23 cellular contexts compared by ENCODE assay signal in genomic region chr2:213202006-213202405, GRCh38. TPM values are rescaled to one million over a fixed set of nuclear protein-coding genes. Genes with fewer than 3 reads are reported as not detected.
DNase-seq lines count a peak whose midpoint lies in the region; ATAC-seq and TF ChIP-seq lines count a peak whose summit lies in the region.
"Had no signal": no experiment of that assay in that cellular context is flagged by ENCODE, and none has a peak within 500 bp of the region (broad histone marks: within the 10 kb centered on the region; RNA-seq: fewer than 3 reads in every experiment).

No MANE protein-coding gene starts in this region.

- TF ChIP-seq CTCF in thyroid gland (IDR thresholded peaks at IDR 0.05) = no peak

- H3K36me3 ChIP-seq in thyroid gland = no peaks in the 10 kb centered on the region
- no peaks in the 10 kb centered on the region for H3K36me3 ChIP-seq in aorta (ENCODE audit: control insufficient read depth in 1 of 2, insufficient read depth in 2 of 2, low read length in 1 of 2)
- H3K36me3 ChIP-seq: neural progenitor cell, transverse colon had no signal

- ATAC-seq in aorta (ENCODE audit: low FRiP score) = no peak
- ATAC-seq in HG03175 (IDR thresholded peaks at IDR 0.05; ENCODE audit: unreplicated experiment) = no peak
- ATAC-seq: activated CD8-positive, alpha-beta T cell treated with anti-CD3 and anti-CD28 coated beads, Interleukin-2, amount 10 ng/mL, durations not matched to agents 7 days and 5 days; stimulated activated memory B cell treated with anti-CD40 and anti-IgM and Interleukin-4, amounts not matched to agents 10 μg/mL and 1 μg/mL and 100 μg/mL, for 72 hours had no signal

- H3K4me1 ChIP-seq in thyroid gland = peaks cover 3 to 10% of the 10 kb centered on the region in 2 donors
- peaks cover 0 to 7% of the 10 kb centered on the region in 2 donors for H3K4me1 ChIP-seq in aorta (ENCODE audit: control insufficient read depth in 1 of 2, insufficient read depth in 2 of 2, low read length in 2 of 2)
- H3K4me1 ChIP-seq: neural progenitor cell, transverse colon had no signal

- 44 to 51% methylated on average over 4 of the region's 4 CpGs for WGBS in thyroid gland, 2 donors
- 21 to 23% methylated on average over 4 of the region's 4 CpGs for WGBS in aorta, 2 donors

- H3K27me3 ChIP-seq in thyroid gland = no peaks in the 10 kb centered on the region
- no peaks in the 10 kb centered on the region for H3K27me3 ChIP-seq in aorta (ENCODE audit: control insufficient read depth in 1 of 2, insufficient read depth in 2 of 2, low read length in 1 of 2)
- H3K27me3 ChIP-seq: hepatocyte, neural progenitor cell, transverse colon had no signal

- DNase-seq in NCI-H1105 treated with DMSO at 0.1 percent for 48 hours (lab: John Stamatoyannopoulos, UW) (peak; percentile 40), NCI-H1105 (lab: John Stamatoyannopoulos, UW) (no peak), astrocyte of the hippocampus (ENCODE audit: low read depth, low spot score) (peak; percentile 28), iris pigment epithelial cell (ENCODE audit: low read depth) (peak; percentile 39), thyroid gland (no peak), NOMO-1 treated with dmso at 0.1 percent for 144 hours (lab: John Stamatoyannopoulos, UW; ENCODE audit: unreplicated experiment) (no peak), aorta (no peak)
- DNase-seq: activated CD8-positive, alpha-beta T cell treated with anti-CD3 and anti-CD28 coated beads, Interleukin-2, amount 10 ng/mL, durations not matched to agents 7 days and 5 days; activated gamma-delta T cell treated with Interleukin-2 at 50 U/mL for 16 hours; AML-193; CD8-positive, alpha-beta memory T cell; foreskin melanocyte; MV-4-11; NCI-H526; RPMI8226; transverse colon had no signal

- H3K9me3 ChIP-seq in thyroid gland = no peaks in the 10 kb centered on the region
- H3K9me3 ChIP-seq in aorta (ENCODE audit: control insufficient read depth, low read length) = no peaks in the 10 kb centered on the region
- H3K9me3 ChIP-seq: transverse colon had no signal

- intact Hi-C loops in thyroid gland (cut with DNase I) (no loop called here), aorta (cut with DNase I) (loop anchor here in 1 of 2 donors (10.0 kb wide), 1 partner anchor 47 kb away; the partner anchor contains the start of gene IKZF2)

- H3K4me3 ChIP-seq in thyroid gland (replicated peaks in 1 of 3) (no peak overlapping the region), aorta (ENCODE audit: low read length in 2 of 2) (no peak overlapping the region)
- H3K4me3 ChIP-seq: hepatocyte, neural progenitor cell, SK-N-MC, transverse colon had no signal

- no peak for TF ChIP-seq POLR2A in thyroid gland (IDR thresholded peaks at IDR 0.05)

- H3K27ac ChIP-seq in thyroid gland (peak overlapping the region in 2 of 3 donors; percentile 15 to 31), aorta (ENCODE audit: low read depth in 1 of 2, low read length in 2 of 2) (no peak overlapping the region)
- H3K27ac ChIP-seq: 22Rv1, hepatocyte, KMS-11, neural progenitor cell, SK-N-MC, transverse colon had no signal

RNA-seq across cellular contexts. Expression of gene IKZF2, which starts 50.6 kb away (rescaled TPM):
- 10 to 100 TPM; 25.3 to 84.8 (median 47.2) TPM for total RNA-seq in thyroid gland
- total RNA-seq in aorta = 10 to 100 TPM in 1 of 2 donors, 1 to 10 TPM in 1; 9.9 to 17.1 TPM
- 1 to 10 TPM in 1 of 2 donors, under 1 TPM in 1; 0.63 to 1.4 TPM for polyA plus RNA-seq in aorta

Comparison
In these comparisons a context has a peak if more than half of its experiments do, and no peak if none do; other contexts are left out.
1. DNase-seq: peak in NCI-H1105 treated with DMSO at 0.1 percent for 48 hours (single experiment), astrocyte of the hippocampus (single experiment) and iris pigment epithelial cell (single experiment); none in NCI-H1105 (single experiment), thyroid gland (0 of 2), NOMO-1 treated with dmso at 0.1 percent for 144 hours (single experiment) and aorta (0 of 2).
2. H3K27ac ChIP-seq: peak in thyroid gland (2 of 3); none in aorta (0 of 2).